In the genomic region with DNA sequence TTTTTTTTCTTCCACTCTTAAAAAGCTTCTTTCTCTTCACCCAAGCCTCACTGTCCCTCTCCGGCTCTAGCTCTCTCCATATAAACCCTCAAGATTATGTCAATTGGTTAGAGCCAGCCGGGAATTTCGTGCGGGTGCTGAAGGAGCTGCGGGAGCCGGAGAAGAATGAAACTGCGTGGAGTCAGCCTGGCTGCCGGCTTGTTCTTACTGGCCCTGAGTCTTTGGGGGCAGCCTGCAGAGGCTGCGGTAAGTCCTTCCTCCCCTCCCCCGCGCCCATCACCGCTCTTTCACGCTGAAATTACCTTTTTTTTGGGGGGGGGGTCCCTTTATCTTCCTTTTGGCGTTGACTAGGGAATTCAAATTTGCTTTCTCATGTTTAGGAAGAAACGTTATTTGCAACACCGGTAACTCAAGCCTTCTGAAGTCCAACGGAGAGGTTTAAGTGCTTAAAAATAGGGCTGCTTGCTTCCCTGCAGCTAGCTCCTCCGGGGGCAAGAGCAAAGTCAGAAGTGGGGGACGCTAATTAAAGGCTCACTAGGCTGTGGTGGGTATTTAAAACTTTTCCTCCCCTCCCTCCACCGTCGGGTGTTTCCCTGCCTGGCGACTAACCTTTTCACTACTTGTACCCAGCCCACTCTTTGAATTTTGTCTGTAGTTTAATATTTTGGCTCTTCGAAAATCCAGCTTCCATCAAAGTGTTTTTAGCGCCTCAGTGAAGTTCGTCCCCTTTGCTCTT, we compare ENCODE assay signal across 9 cellular contexts.
DNase-seq lines count a peak whose midpoint lies in the region; ATAC-seq lines count a peak whose summit lies in the region.
"Had no signal": no experiment of that assay in that cellular context is flagged by ENCODE, and none has a peak within 500 bp of the region (broad histone marks: within the 10 kb centered on the region; RNA-seq: fewer than 3 reads in every experiment).

No MANE protein-coding gene starts in this region.

- H3K4me3 ChIP-seq in adipocyte (ENCODE audit: low read length) (peak overlapping the region; percentile 83), iPS-18c (ENCODE audit: insufficient read depth, low read depth, low read length) (peak overlapping the region; percentile 71), subcutaneous abdominal adipose tissue (ENCODE audit: low read depth in 1 of 5, low read length in 5 of 5) (peak overlapping the region; percentile 47 to 77 (median 55))
- H3K4me3 ChIP-seq: BLaER1 treated with 17β-estradiol and CSF1 and Interleukin-3, amounts not matched to agents 10 nM and 100 nM had no signal

- H3K27me3 ChIP-seq in adipocyte (replicated peaks; ENCODE audit: control insufficient read depth, insufficient read depth, low read length) (peaks cover 30% of the 10 kb centered on the region), subcutaneous abdominal adipose tissue (ENCODE audit: control insufficient read depth in 5 of 5, insufficient read depth in 4 of 5, low read length in 5 of 5) (peaks cover 13 to 25% (median 18%) of the 10 kb centered on the region in 5 donors)

- H3K9ac ChIP-seq in adipocyte (ENCODE audit: low read length) (peak overlapping the region; percentile 74), subcutaneous abdominal adipose tissue (ENCODE audit: low read length in 5 of 5) (peak overlapping the region in 2 of 5 donors; percentile 6 to 62)
- H3K9ac ChIP-seq: BLaER1 treated with 17β-estradiol and CSF1 and Interleukin-3, amounts not matched to agents 10 nM and 100 nM had no signal

- peak in 2 of 3 experiments; percentile 44 to 76 for DNase-seq in NCI-H1417 (lab: John Stamatoyannopoulos, UW)
- DNase-seq in NCI-H1417 treated with DMSO at 0.1 percent for 48 hours (lab: John Stamatoyannopoulos, UW) = no peak
- peak; percentile 58 for DNase-seq in adipocyte (ENCODE audit: low read depth)
- no peak for DNase-seq in effector CD4-positive, alpha-beta T cell

- ATAC-seq in HG03139 (IDR thresholded peaks at IDR 0.05; ENCODE audit: unreplicated experiment) (no peak), GM18909 (IDR thresholded peaks at IDR 0.05; ENCODE audit: poor library complexity, unreplicated experiment) (no peak)

- H3K4me1 ChIP-seq in adipocyte (ENCODE audit: control insufficient read depth, insufficient read depth, low read length) (no peaks in the 10 kb centered on the region), subcutaneous abdominal adipose tissue (ENCODE audit: control insufficient read depth in 5 of 5, insufficient read depth in 5 of 5, low read length in 5 of 5) (peaks cover 0 to 17% (median 5%) of the 10 kb centered on the region in 5 donors)
- H3K4me1 ChIP-seq: BLaER1 treated with 17β-estradiol and CSF1 and Interleukin-3, amounts not matched to agents 10 nM and 100 nM had no signal

- H3K36me3 ChIP-seq in adipocyte (ENCODE audit: control insufficient read depth, insufficient read depth, low read length, severe bottlenecking) (no peaks in the 10 kb centered on the region), subcutaneous abdominal adipose tissue (ENCODE audit: control insufficient read depth in 5 of 5, insufficient read depth in 5 of 5, low read length in 5 of 5) (no peaks in the 10 kb centered on the region)
- H3K36me3 ChIP-seq: BLaER1 treated with 17β-estradiol and CSF1 and Interleukin-3, amounts not matched to agents 10 nM and 100 nM had no signal

- H3K9me3 ChIP-seq in adipocyte (ENCODE audit: control insufficient read depth, low read length) = peaks cover 9% of the 10 kb centered on the region
- no peaks in the 10 kb centered on the region for H3K9me3 ChIP-seq in iPS-18c (ENCODE audit: control insufficient read depth, insufficient read depth, low read length)
- H3K9me3 ChIP-seq in subcutaneous abdominal adipose tissue (ENCODE audit: control insufficient read depth in 5 of 5, low read length in 5 of 5) = peaks cover 0 to 2% (median 0%) of the 10 kb centered on the region in 5 donors
- H3K9me3 ChIP-seq: BLaER1 treated with 17β-estradiol and CSF1 and Interleukin-3, amounts not matched to agents 10 nM and 100 nM had no signal

- no peak overlapping the region for H3K27ac ChIP-seq in subcutaneous abdominal adipose tissue (ENCODE audit: low read depth, low read length)
- H3K27ac ChIP-seq: BLaER1 treated with 17β-estradiol and CSF1 and Interleukin-3, amounts not matched to agents 10 nM and 100 nM had no signal

Comparison
In these comparisons a context has a peak if more than half of its experiments do, and no peak if none do; other contexts are left out.
1. DNase-seq: peak in NCI-H1417 (2 of 3) and adipocyte (single experiment); none in NCI-H1417 treated with DMSO at 0.1 percent for 48 hours (single experiment) and effector CD4-positive, alpha-beta T cell (single experiment).
2. Peak in every context shown above with its lines, with median percentiles within 50 percentile points of each other: H3K4me3 ChIP-seq.